Comparison of ENCODE assay signal across 1 cellular context in genomic region chr20:36847009-36847709, GRCh38.
TF ChIP-seq lines count a peak whose summit lies in the region.

No MANE protein-coding gene starts in this region.

TF ChIP-seq in GM23338, 12 proteins besides CTCF, POLR2A, EP300 and RAD21 (continued from another document):
- TF ChIP-seq, protein P1, sequence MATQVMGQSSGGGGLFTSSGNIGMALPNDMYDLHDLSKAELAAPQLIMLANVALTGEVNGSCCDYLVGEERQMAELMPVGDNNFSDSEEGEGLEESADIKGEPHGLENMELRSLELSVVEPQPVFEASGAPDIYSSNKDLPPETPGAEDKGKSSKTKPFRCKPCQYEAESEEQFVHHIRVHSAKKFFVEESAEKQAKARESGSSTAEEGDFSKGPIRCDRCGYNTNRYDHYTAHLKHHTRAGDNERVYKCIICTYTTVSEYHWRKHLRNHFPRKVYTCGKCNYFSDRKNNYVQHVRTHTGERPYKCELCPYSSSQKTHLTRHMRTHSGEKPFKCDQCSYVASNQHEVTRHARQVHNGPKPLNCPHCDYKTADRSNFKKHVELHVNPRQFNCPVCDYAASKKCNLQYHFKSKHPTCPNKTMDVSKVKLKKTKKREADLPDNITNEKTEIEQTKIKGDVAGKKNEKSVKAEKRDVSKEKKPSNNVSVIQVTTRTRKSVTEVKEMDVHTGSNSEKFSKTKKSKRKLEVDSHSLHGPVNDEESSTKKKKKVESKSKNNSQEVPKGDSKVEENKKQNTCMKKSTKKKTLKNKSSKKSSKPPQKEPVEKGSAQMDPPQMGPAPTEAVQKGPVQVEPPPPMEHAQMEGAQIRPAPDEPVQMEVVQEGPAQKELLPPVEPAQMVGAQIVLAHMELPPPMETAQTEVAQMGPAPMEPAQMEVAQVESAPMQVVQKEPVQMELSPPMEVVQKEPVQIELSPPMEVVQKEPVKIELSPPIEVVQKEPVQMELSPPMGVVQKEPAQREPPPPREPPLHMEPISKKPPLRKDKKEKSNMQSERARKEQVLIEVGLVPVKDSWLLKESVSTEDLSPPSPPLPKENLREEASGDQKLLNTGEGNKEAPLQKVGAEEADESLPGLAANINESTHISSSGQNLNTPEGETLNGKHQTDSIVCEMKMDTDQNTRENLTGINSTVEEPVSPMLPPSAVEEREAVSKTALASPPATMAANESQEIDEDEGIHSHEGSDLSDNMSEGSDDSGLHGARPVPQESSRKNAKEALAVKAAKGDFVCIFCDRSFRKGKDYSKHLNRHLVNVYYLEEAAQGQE (IDR thresholded peaks at IDR 0.05; ENCODE audit: unreplicated experiment) = no peak
